Comparison of ENCODE assay signal across 8 cellular contexts in genomic region chr19:10653732-10654609, GRCh38. TPM values are rescaled to one million over a fixed set of nuclear protein-coding genes. Genes with fewer than 3 reads are reported as not detected.
DNase-seq lines count a peak whose midpoint lies in the region; ATAC-seq lines count a peak whose summit lies in the region.

TSS of gene ILF3 (plus strand) at chr19:10654346. CDS start at chr19:10670606, 16,260 bp downstream.

- H3K27ac Mint-ChIP-seq in IgD-negative memory B cell = peak within 1 kb of the TSS; percentile 96 to 99 (median 97)

- ATAC-seq in GM21529 (IDR thresholded peaks at IDR 0.05; ENCODE audit: unreplicated experiment) = peak; percentile 65

- peaks cover 2% of the 10 kb centered on the region for H3K27me3 Mint-ChIP-seq in IgD-negative memory B cell

- DNase-seq in DMS 273 treated with DMSO at 0.1 percent for 48 hours (lab: John Stamatoyannopoulos, UW) (peak; percentile 99), OCI-M2 (lab: John Stamatoyannopoulos, UW; ENCODE audit: unreplicated experiment) (peak; percentile 100), activated T-cell treated with anti-CD3 and anti-CD28 coated beads for 4 hours (peak; percentile 100), epidermal melanocyte (ENCODE audit: insufficient read length, low spot score) (peak; percentile 98), middle frontal gyrus (ENCODE audit: extremely low spot score, low spot score) (peak; percentile 99)
- peak; percentile 97 to 99 for DNase-seq in stimulated activated CD8-positive, alpha-beta memory T cell treated with anti-CD3 and anti-CD28 coated beads, Interleukin-2, amount 100 ng/mL, for 48 hours (ENCODE audit: low read depth in 2 of 2)

- no peaks in the 10 kb centered on the region for H3K9me3 Mint-ChIP-seq in IgD-negative memory B cell

- H3K4me3 Mint-ChIP-seq in IgD-negative memory B cell = peak within 1 kb of the TSS; percentile 85 to 98 (median 96)

- peaks cover 6% of the 10 kb centered on the region for H3K36me3 Mint-ChIP-seq in IgD-negative memory B cell

- peaks cover 33 to 37% (median 36%) of the 10 kb centered on the region in 3 donors for H3K4me1 Mint-ChIP-seq in IgD-negative memory B cell

RNA-seq across cellular contexts. Expression of gene ILF3, which starts in this region (rescaled TPM):
- polyA plus RNA-seq in IgD-negative memory B cell = 106 TPM

Comparison
In these comparisons a context has a peak if more than half of its experiments do, and no peak if none do; other contexts are left out.
1. Peak in every context shown above with its lines: DNase-seq and ATAC-seq.